In genomic region chr4:73832651-73833237, GRCh38 we compare ENCODE assay signal across 1 cellular context.
TF ChIP-seq lines count a peak whose summit lies in the region.

No MANE protein-coding gene starts in this region.

TF ChIP-seq in K562, 482 proteins besides CTCF, POLR2A, EP300 and RAD21 (continued from another document and continues in another):
- peak in 1 of 2 experiments; percentile 46; a peak in 1 of 4 replicates for TF ChIP-seq MNT (conservative IDR thresholded peaks at IDR 0.05)
- peak; percentile 98 for TF ChIP-seq ARID1B (IDR thresholded peaks at IDR 0.05)
- TF ChIP-seq ZMIZ1 (IDR thresholded peaks at IDR 0.05; ENCODE audit: low read depth in 2 of 2, low read length in 2 of 2), result peak in 1 of 2 experiments; percentile 83; a peak in 1 of 4 replicates
- peak; percentile 88 for TF ChIP-seq PML (IDR thresholded peaks at IDR 0.05; ENCODE audit: low read length)
- TF ChIP-seq NFE2L1 (tag; IDR thresholded peaks at IDR 0.05; ENCODE audit: borderline replicate concordance, low read depth), result no peak
- TF ChIP-seq ZNF398 (CRISPR knock-in tag; IDR thresholded peaks at IDR 0.05), result no peak
- no peak for TF ChIP-seq ZNF696 (CRISPR knock-in tag; conservative IDR thresholded peaks at IDR 0.05)
- no peak for TF ChIP-seq ZNF224 (CRISPR knock-in tag; IDR thresholded peaks at IDR 0.05)
- TF ChIP-seq PHF21A (IDR thresholded peaks at IDR 0.05; ENCODE audit: borderline replicate concordance, low read depth), result no peak
- TF ChIP-seq TAF1 (IDR thresholded peaks at IDR 0.05; ENCODE audit: control insufficient read depth, extremely low read depth, insufficient read depth, low read length, severe bottlenecking), result no peak
- no peak for TF ChIP-seq PHTF2 (CRISPR knock-in tag; IDR thresholded peaks at IDR 0.05)
- TF ChIP-seq HBP1 (CRISPR knock-in tag; IDR thresholded peaks at IDR 0.05), result no peak
- no peak for TF ChIP-seq MCM3 (IDR thresholded peaks at IDR 0.05)
- peak; percentile 90 for TF ChIP-seq FOXM1 (IDR thresholded peaks at IDR 0.05; ENCODE audit: low read depth)
- TF ChIP-seq FOXM1 (CRISPR knock-in tag; IDR thresholded peaks at IDR 0.05; ENCODE audit: low read depth), result no peak
- 0 out of 2 replicates have a peak, but pooled peaks have one; percentile 42 for TF ChIP-seq ZNF175 (CRISPR knock-in tag; IDR thresholded peaks at IDR 0.05; ENCODE audit: low read depth)
- 0 out of 2 replicates have a peak, but pooled peaks have one; percentile 32 for TF ChIP-seq CREM (IDR thresholded peaks at IDR 0.05; ENCODE audit: low read depth)
- 0 out of 2 replicates have a peak, but pooled peaks have one; percentile 53 for TF ChIP-seq CREB3 (tag; conservative IDR thresholded peaks at IDR 0.05; ENCODE audit: low read depth)
- peak; percentile 71 for TF ChIP-seq ATF7 (IDR thresholded peaks at IDR 0.05)
- TF ChIP-seq ZNF445 (CRISPR knock-in tag; IDR thresholded peaks at IDR 0.05; ENCODE audit: low read depth), result no peak
- no peak for TF ChIP-seq HLTF (IDR thresholded peaks at IDR 0.05)
- TF ChIP-seq ZSCAN29 (IDR thresholded peaks at IDR 0.05), result no peak
- peak; percentile 76 for TF ChIP-seq ATF3 (IDR thresholded peaks at IDR 0.05)
- TF ChIP-seq ATF3 (CRISPR knock-in tag; conservative IDR thresholded peaks at IDR 0.05), result no peak
- TF ChIP-seq KDM1A (IDR thresholded peaks at IDR 0.05), result peak; percentile 96 to 97
- TF ChIP-seq GABPA (tag; conservative IDR thresholded peaks at IDR 0.05; ENCODE audit: low read depth), result 0 out of 2 replicates have a peak, but pooled peaks have one; percentile 21
- TF ChIP-seq SMARCE1 (IDR thresholded peaks at IDR 0.05), result peak; percentile 95
- peak; percentile 92 for TF ChIP-seq CBFA2T2 (conservative IDR thresholded peaks at IDR 0.05)
- no peak for TF ChIP-seq ZFP1 (CRISPR knock-in tag; IDR thresholded peaks at IDR 0.05)
- no peak for TF ChIP-seq ID3 (CRISPR knock-in tag; IDR thresholded peaks at IDR 0.05)
- TF ChIP-seq ID3 (tag; IDR thresholded peaks at IDR 0.05), result peak; percentile 87; the same call in 1 of the 2 replicates
- peak; percentile 75 for TF ChIP-seq NCOA1 (IDR thresholded peaks at IDR 0.05; ENCODE audit: low read depth)
- TF ChIP-seq TAF9B (IDR thresholded peaks at IDR 0.05; ENCODE audit: partially characterized antibody), result peak; percentile 39
- peak; percentile 97 for TF ChIP-seq SOX6 (IDR thresholded peaks at IDR 0.05)
- no peak for TF ChIP-seq TCF7L2 (IDR thresholded peaks at IDR 0.05; ENCODE audit: low read depth, low read length)
- no peak for TF ChIP-seq HMG20A (CRISPR knock-in tag; conservative IDR thresholded peaks at IDR 0.05)
- peak; percentile 96 for TF ChIP-seq FOSL1 (tag; conservative IDR thresholded peaks at IDR 0.05)
- no peak for TF ChIP-seq ZNF75A (CRISPR knock-in tag; IDR thresholded peaks at IDR 0.05)
- no peak for TF ChIP-seq STAT5B (CRISPR knock-in tag; IDR thresholded peaks at IDR 0.05)
- TF ChIP-seq USF1 (CRISPR knock-in tag; IDR thresholded peaks at IDR 0.05), result no peak
- TF ChIP-seq ZNF134 (CRISPR knock-in tag; conservative IDR thresholded peaks at IDR 0.05), result no peak
- TF ChIP-seq POLR2G (IDR thresholded peaks at IDR 0.05; ENCODE audit: low read depth, low read length), result no peak
- TF ChIP-seq NR3C1 (CRISPR knock-in tag; IDR thresholded peaks at IDR 0.05), result no peak
- TF ChIP-seq ESRRB (CRISPR knock-in tag; IDR thresholded peaks at IDR 0.05; ENCODE audit: borderline replicate concordance), result no peak
- no peak for TF ChIP-seq ZNF699 (CRISPR knock-in tag; IDR thresholded peaks at IDR 0.05; ENCODE audit: insufficient replicate concordance)
- no peak for TF ChIP-seq CREB5 (CRISPR knock-in tag; IDR thresholded peaks at IDR 0.05)
- no peak for TF ChIP-seq TSC22D4 (tag; IDR thresholded peaks at IDR 0.05)
- no peak for TF ChIP-seq PYGO2 (tag; IDR thresholded peaks at IDR 0.05)
- no peak for TF ChIP-seq HEY1 (CRISPR knock-in tag; IDR thresholded peaks at IDR 0.05; ENCODE audit: borderline replicate concordance)
- no peak for TF ChIP-seq ZNF444 (CRISPR knock-in tag; IDR thresholded peaks at IDR 0.05)
- TF ChIP-seq YY1 (IDR thresholded peaks at IDR 0.05; ENCODE audit: borderline replicate concordance in 1 of 3, control insufficient read depth in 1 of 3, extremely low read depth in 1 of 3, insufficient read depth in 3 of 3, insufficient read length in 1 of 3, insufficient replicate concordance in 2 of 3, low read depth in 1 of 3, low read length in 2 of 3), result no peak
- TF ChIP-seq CBX3 (IDR thresholded peaks at IDR 0.05; ENCODE audit: borderline replicate concordance in 1 of 2, low read length in 2 of 2), result peak in 1 of 2 experiments; percentile 86; a peak in 2 of 3 replicates
- TF ChIP-seq SMARCC2 (IDR thresholded peaks at IDR 0.05; ENCODE audit: low read depth), result peak; percentile 95
- TF ChIP-seq MAZ (CRISPR knock-in tag; conservative IDR thresholded peaks at IDR 0.05 in 1 of 2, IDR thresholded peaks at IDR 0.05 in 1 of 2), result 0 out of 4 replicates have a peak, but pooled peaks of 1 of the 2 experiments have one; percentile 47
- TF ChIP-seq MYBL2 (IDR thresholded peaks at IDR 0.05; ENCODE audit: low read depth), result no peak; the same call in 1 of the 2 replicates
- no peak for TF ChIP-seq MYBL2 (CRISPR knock-in tag; IDR thresholded peaks at IDR 0.05; ENCODE audit: borderline replicate concordance)
- TF ChIP-seq NR2F6 (CRISPR knock-in tag; IDR thresholded peaks at IDR 0.05), result no peak
- no peak for TF ChIP-seq E2F4 (CRISPR knock-in tag; IDR thresholded peaks at IDR 0.05; ENCODE audit: low read depth)
- TF ChIP-seq MEIS2 (IDR thresholded peaks at IDR 0.05; ENCODE audit: partially characterized antibody), result peak; percentile 93
- TF ChIP-seq ZNF384 (IDR thresholded peaks at IDR 0.05; ENCODE audit: low read depth, low read length), result 0 out of 2 replicates have a peak, but pooled peaks have one; percentile 36
- no peak for TF ChIP-seq THRAP3 (IDR thresholded peaks at IDR 0.05; ENCODE audit: borderline replicate concordance)
